In the genomic region with DNA sequence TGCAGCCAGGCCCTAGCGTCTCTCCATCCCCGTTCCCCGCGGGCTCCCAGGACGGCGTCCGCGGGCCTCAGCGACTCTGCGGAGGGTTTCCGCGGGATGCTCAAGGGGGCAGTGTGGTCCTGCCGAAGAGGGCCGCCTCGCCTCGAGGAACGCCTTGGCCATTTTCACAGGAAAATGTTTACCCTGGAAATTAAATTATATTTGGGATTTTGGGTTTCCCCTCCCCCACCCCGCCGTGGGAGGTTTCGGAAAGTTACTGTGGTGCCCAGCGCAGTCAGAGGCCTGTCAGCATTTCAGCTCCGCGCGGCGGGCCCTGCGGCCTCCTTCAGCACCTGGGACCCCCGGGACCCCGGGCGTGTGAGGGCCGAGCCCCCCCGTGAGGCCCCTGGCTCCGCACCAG, we compare ENCODE assay signal across 1 cellular context.
TF ChIP-seq lines count a peak whose summit lies in the region.

No MANE protein-coding gene starts in this region.

TF ChIP-seq in GM23338, 12 proteins besides CTCF, POLR2A, EP300 and RAD21 (continued from another document):
- TF ChIP-seq, protein P1, sequence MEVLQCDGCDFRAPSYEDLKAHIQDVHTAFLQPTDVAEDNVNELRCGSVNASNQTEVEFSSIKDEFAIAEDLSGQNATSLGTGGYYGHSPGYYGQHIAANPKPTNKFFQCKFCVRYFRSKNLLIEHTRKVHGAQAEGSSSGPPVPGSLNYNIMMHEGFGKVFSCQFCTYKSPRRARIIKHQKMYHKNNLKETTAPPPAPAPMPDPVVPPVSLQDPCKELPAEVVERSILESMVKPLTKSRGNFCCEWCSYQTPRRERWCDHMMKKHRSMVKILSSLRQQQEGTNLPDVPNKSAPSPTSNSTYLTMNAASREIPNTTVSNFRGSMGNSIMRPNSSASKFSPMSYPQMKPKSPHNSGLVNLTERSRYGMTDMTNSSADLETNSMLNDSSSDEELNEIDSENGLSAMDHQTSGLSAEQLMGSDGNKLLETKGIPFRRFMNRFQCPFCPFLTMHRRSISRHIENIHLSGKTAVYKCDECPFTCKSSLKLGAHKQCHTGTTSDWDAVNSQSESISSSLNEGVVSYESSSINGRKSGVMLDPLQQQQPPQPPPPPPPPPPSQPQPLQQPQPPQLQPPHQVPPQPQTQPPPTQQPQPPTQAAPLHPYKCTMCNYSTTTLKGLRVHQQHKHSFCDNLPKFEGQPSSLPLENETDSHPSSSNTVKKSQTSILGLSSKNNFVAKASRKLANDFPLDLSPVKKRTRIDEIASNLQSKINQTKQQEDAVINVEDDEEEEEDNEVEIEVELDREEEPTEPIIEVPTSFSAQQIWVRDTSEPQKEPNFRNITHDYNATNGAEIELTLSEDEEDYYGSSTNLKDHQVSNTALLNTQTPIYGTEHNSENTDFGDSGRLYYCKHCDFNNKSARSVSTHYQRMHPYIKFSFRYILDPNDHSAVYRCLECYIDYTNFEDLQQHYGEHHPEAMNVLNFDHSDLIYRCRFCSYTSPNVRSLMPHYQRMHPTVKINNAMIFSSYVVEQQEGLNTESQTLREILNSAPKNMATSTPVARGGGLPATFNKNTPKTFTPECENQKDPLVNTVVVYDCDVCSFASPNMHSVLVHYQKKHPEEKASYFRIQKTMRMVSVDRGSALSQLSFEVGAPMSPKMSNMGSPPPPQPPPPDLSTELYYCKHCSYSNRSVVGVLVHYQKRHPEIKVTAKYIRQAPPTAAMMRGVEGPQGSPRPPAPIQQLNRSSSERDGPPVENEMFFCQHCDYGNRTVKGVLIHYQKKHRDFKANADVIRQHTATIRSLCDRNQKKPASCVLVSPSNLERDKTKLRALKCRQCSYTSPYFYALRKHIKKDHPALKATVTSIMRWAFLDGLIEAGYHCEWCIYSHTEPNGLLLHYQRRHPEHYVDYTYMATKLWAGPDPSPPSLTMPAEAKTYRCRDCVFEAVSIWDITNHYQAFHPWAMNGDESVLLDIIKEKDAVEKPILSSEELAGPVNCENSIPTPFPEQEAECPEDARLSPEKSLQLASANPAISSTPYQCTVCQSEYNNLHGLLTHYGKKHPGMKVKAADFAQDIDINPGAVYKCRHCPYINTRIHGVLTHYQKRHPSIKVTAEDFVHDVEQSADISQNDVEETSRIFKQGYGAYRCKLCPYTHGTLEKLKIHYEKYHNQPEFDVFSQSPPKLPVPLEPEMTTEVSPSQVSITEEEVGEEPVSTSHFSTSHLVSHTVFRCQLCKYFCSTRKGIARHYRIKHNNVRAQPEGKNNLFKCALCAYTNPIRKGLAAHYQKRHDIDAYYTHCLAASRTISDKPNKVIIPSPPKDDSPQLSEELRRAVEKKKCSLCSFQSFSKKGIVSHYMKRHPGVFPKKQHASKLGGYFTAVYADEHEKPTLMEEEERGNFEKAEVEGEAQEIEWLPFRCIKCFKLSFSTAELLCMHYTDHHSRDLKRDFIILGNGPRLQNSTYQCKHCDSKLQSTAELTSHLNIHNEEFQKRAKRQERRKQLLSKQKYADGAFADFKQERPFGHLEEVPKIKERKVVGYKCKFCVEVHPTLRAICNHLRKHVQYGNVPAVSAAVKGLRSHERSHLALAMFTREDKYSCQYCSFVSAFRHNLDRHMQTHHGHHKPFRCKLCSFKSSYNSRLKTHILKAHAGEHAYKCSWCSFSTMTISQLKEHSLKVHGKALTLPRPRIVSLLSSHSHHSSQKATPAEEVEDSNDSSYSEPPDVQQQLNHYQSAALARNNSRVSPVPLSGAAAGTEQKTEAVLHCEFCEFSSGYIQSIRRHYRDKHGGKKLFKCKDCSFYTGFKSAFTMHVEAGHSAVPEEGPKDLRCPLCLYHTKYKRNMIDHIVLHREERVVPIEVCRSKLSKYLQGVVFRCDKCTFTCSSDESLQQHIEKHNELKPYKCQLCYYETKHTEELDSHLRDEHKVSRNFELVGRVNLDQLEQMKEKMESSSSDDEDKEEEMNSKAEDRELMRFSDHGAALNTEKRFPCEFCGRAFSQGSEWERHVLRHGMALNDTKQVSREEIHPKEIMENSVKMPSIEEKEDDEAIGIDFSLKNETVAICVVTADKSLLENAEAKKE (CRISPR knock-in tag; IDR thresholded peaks at IDR 0.05) = no peak
- TF ChIP-seq, protein P2, sequence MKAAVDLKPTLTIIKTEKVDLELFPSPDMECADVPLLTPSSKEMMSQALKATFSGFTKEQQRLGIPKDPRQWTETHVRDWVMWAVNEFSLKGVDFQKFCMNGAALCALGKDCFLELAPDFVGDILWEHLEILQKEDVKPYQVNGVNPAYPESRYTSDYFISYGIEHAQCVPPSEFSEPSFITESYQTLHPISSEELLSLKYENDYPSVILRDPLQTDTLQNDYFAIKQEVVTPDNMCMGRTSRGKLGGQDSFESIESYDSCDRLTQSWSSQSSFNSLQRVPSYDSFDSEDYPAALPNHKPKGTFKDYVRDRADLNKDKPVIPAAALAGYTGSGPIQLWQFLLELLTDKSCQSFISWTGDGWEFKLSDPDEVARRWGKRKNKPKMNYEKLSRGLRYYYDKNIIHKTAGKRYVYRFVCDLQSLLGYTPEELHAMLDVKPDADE (IDR thresholded peaks at IDR 0.05) = no peak
